In genomic region chr16:85306071-85306792, GRCh38 we compare ENCODE assay signal across 8 cellular contexts.
DNase-seq lines count a peak whose midpoint lies in the region; ATAC-seq and FAIRE-seq lines count a peak whose summit lies in the region.

No MANE protein-coding gene starts in this region.

- intact Hi-C loops in sciatic nerve (cut with DNase I): loop anchor here (10.0 kb wide), 1 partner anchor 309 kb away; the partner anchor contains the start of gene GSE1

- FAIRE-seq in RCC 7860 (lab: Jason Lieb, UNC): no peak

- ATAC-seq in HG02798 (IDR thresholded peaks at IDR 0.05; ENCODE audit: poor library complexity, unreplicated experiment) (peak; percentile 49), sciatic nerve (peak; percentile 79), HG02970 (IDR thresholded peaks at IDR 0.05; ENCODE audit: low FRiP score, unreplicated experiment) (no peak)

- in situ Hi-C loops in G401 (cut with HindIII; ENCODE audit: low sequenced_read_pairs): no loop called here

- DNase-seq in G401 (ENCODE audit: low spot score): peak; percentile 59
- peak; percentile 51 for DNase-seq in RCC 7860 (ENCODE audit: low spot score)
- peak; percentile 34 for DNase-seq in activated T-helper 9 cell treated with anti-CD3 and anti-CD28 coated beads, Interleukin-2, amount 50 U/mL, for 16 hours (ENCODE audit: low read depth)
- DNase-seq in germinal center (ENCODE audit: low spot score): peak; percentile 83
- peak; percentile 94 for DNase-seq in sciatic nerve (ENCODE audit: low spot score)
- DNase-seq in NCI-H2171 (lab: John Stamatoyannopoulos, UW): no peak
